In the genomic region with DNA sequence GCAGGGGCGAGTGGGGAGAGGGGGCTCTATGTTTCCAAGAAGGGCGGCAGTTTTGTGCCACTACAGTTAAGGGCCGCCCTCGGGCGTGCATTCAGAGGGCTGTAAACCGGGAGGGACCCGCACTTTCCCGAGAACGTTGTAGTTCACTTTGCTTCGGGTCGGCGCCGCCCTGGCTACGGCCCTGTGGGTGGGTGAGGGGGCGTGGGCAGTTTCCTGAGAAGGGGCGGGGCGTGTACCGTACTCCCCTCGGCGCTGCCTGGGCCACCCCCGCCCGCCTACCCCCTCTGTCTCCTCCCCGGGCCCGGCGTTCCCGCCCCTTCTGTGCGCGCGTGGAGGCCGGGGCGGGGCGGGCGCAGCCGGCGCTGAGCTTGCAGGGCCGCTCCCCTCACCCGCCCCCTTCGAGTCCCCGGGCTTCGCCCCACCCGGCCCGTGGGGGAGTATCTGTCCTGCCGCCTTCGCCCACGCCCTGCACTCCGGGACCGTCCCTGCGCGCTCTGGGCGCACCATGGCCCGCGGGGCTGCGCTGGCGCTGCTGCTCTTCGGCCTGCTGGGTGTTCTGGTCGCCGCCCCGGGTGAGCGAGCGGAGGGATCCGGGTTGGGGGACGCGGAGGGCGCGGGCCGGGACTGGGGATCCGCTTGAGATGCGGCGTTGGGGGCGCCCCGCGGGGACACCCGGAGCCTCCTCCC, we compare ENCODE assay signal across 8 cellular contexts. TPM values are rescaled to one million over a fixed set of nuclear protein-coding genes. Genes with fewer than 3 reads are reported as not detected.
DNase-seq lines count a peak whose midpoint lies in the region; ATAC-seq, FAIRE-seq and TF ChIP-seq lines count a peak whose summit lies in the region.

A gene with protein sequence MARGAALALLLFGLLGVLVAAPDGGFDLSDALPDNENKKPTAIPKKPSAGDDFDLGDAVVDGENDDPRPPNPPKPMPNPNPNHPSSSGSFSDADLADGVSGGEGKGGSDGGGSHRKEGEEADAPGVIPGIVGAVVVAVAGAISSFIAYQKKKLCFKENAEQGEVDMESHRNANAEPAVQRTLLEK (plus strand): TSS at position 440 of the 687 bp plus-strand sequence. CDS start 66 bp downstream, at position 506.

- H3K4me2 ChIP-seq in mammary epithelial cell (ENCODE audit: insufficient read depth, low read depth, low read length) = peak within 1 kb of the TSS; percentile 55

- BruUV-seq in mammary epithelial cell (replicated peaks; lab: Mats Ljungman, UMichigan) = no TSS peak

- peaks cover 46% of the 10 kb centered on the region for H3K79me2 ChIP-seq in mammary epithelial cell (ENCODE audit: insufficient read depth, low read length)

- H3K9me3 ChIP-seq in mammary epithelial cell (replicated peaks; ENCODE audit: insufficient read depth, low read length) (no peaks in the 10 kb centered on the region), kidney (ENCODE audit: control insufficient read depth in 1 of 2, low read length in 2 of 2) (no peaks in the 10 kb centered on the region)

- peak; percentile 77 for DNase-seq in mammary epithelial cell
- peak; percentile 96 for DNase-seq in kidney
- peak; percentile 79 for DNase-seq in stimulated activated CD4-positive, alpha-beta T cell treated with anti-CD3 and anti-CD28 coated beads, Interleukin-1b, Interleukin-23, amount 100 ng/mL, for 48 hours
- no peak for DNase-seq in GOT3 (lab: John Stamatoyannopoulos, UW)
- DNase-seq in DMS 273 (lab: John Stamatoyannopoulos, UW; ENCODE audit: unreplicated experiment) = no peak

- in situ Hi-C loops in mammary epithelial cell (cut with MboI; ENCODE audit: low sequenced_read_pairs in 2 of 2) = no loop called here

- dilution Hi-C loops in mammary epithelial cell (cut with HindIII; ENCODE audit: low sequenced_read_pairs) = no loop called here

- H3K36me3 ChIP-seq in mammary epithelial cell (ENCODE audit: insufficient read depth, low read length) (no peaks in the 10 kb centered on the region), kidney (ENCODE audit: control insufficient read depth in 1 of 2, insufficient read depth in 2 of 2, low read length in 2 of 2) (no peaks in the 10 kb centered on the region)

- H3K27ac ChIP-seq in mammary epithelial cell (ENCODE audit: insufficient read depth, low read depth, low read length) (peak within 1 kb of the TSS; percentile 72), kidney (ENCODE audit: low read depth in 2 of 2, low read length in 2 of 2) (peak within 1 kb of the TSS; percentile 36 to 63)

- H3K4me1 ChIP-seq in mammary epithelial cell (ENCODE audit: insufficient read depth, low read length) (peaks cover 2% of the 10 kb centered on the region), kidney (ENCODE audit: control insufficient read depth in 1 of 2, insufficient read depth in 1 of 2, low read depth in 1 of 2, low read length in 2 of 2) (peaks cover 6 to 9% of the 10 kb centered on the region in 2 donors)

- intact Hi-C loops in T-helper 1 cell treated with Interleukin-12 subunit alpha and Interleukin-12 subunit beta and Interleukin-4 antibody, amounts not matched to agents 30 ng/mL and 1 ng/mL, for 36 hours (cut with micrococcal nuclease) = loop anchor here (1.0 to 10.0 kb wide), 9 partner anchors 36 to 1486 kb away; a partner anchor contains a TSS
- intact Hi-C loops in mammary epithelial cell (cut with micrococcal nuclease) (loop anchor here (1.0 kb wide), 1 partner anchor 16 kb away; no protein-coding TSS in a partner anchor), kidney (cut with DNase I) (no loop called here)

- H3K4me3 ChIP-seq in mammary epithelial cell (replicated peaks in 1 of 3; ENCODE audit: insufficient read depth in 1 of 3, low read depth in 2 of 3, low read length in 3 of 3) (peak within 1 kb of the TSS; percentile 58 to 76 (median 71)), kidney (ENCODE audit: low read length in 2 of 2) (peak within 1 kb of the TSS; percentile 76 to 88)

- peak within 1 kb of the TSS; percentile 90 for H3K9ac ChIP-seq in mammary epithelial cell (ENCODE audit: insufficient read depth, low read length)
- H3K9ac ChIP-seq in kidney (ENCODE audit: low read length in 2 of 2) = peak within 1 kb of the TSS; percentile 72 to 81

- TF ChIP-seq CTCF in mammary epithelial cell (conservative IDR thresholded peaks at IDR 0.05 in 1 of 2, IDR thresholded peaks at IDR 0.05 in 1 of 2; ENCODE audit: extremely low read depth in 1 of 2, insufficient read depth in 1 of 2, low read depth in 1 of 2, low read length in 2 of 2) (no peak), kidney (IDR thresholded peaks at IDR 0.05; ENCODE audit: borderline replicate concordance, extremely low read depth, insufficient read depth) (no peak)

- no peak for FAIRE-seq in kidney (lab: Jason Lieb, UNC)

- CTCF ChIA-PET in mammary epithelial cell (lab: Charles Lee; ENCODE audit: low non-redundant PET) = no interaction called here

- ATAC-seq in HG03039 (IDR thresholded peaks at IDR 0.05; ENCODE audit: unreplicated experiment) = peak; percentile 92

- H2AFZ ChIP-seq in mammary epithelial cell (ENCODE audit: low read depth, low read length) = peak within 1 kb of the TSS; percentile 74

- WGBS in mammary epithelial cell (ENCODE audit: low coverage, missing lambda C conversion rate) = no CpG with 5 or more reads among the region's 73 CpGs

- no peaks in the 10 kb centered on the region for H4K20me1 ChIP-seq in mammary epithelial cell (ENCODE audit: insufficient read depth, low read length)

- peak; percentile 60 for TF ChIP-seq POLR2A in GM18526 (IDR thresholded peaks at IDR 0.05; ENCODE audit: extremely low read depth, insufficient read length)

- H3K27me3 ChIP-seq in mammary epithelial cell (ENCODE audit: insufficient read depth, low read length) = no peaks in the 10 kb centered on the region

RNA-seq across cellular contexts. Expression of the gene that starts here (rescaled TPM):
- total RNA-seq in T-helper 1 cell treated with Interleukin-12 subunit alpha and Interleukin-12 subunit beta and Interleukin-4 antibody, amounts not matched to agents 30 ng/mL and 1 ng/mL, for 36 hours = 338 and 344 TPM in 2 replicates
- total RNA-seq in mammary epithelial cell (10 to 100 TPM; 27.0 to 66.4 TPM), kidney (136 TPM)
- polyA plus RNA-seq in mammary epithelial cell (91.6 TPM), kidney (ENCODE audit: insufficient read depth, low read depth, low replicate concordance) (125 TPM)
- 122 TPM for polyA minus RNA-seq in mammary epithelial cell

Comparison
In these comparisons a context has a peak if more than half of its experiments do, and no peak if none do; other contexts are left out.
1. DNase-seq: peak in mammary epithelial cell (single experiment), kidney (single experiment) and stimulated activated CD4-positive, alpha-beta T cell treated with anti-CD3 and anti-CD28 coated beads, Interleukin-1b, Interleukin-23, amount 100 ng/mL, for 48 hours (single experiment); none in GOT3 (single experiment) and DMS 273 (single experiment).